ENCODE assay signal across 17 cellular contexts in the genomic region with DNA sequence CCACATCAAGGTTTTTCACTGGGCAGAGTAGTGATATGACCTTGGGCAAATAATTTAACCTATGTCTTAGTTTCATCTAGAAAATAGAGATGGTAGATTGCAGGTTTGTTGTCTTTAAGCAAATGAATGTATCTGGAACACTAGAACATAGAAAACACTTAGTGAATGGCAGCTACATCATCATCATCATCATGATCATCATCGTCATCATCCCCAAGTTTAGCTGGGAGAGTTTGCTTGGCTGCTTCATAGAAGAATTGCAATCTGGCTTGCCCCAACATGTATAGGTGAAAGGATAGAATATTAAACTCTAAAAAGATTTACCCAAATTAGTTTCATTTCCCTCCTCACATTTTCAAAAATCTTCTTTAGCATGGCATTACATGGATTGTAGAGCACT.
DNase-seq lines count a peak whose midpoint lies in the region; FAIRE-seq and TF ChIP-seq lines count a peak whose summit lies in the region.
"Had no signal": no experiment of that assay in that cellular context is flagged by ENCODE, and none has a peak within 500 bp of the region (broad histone marks: within the 10 kb centered on the region; RNA-seq: fewer than 3 reads in every experiment).

No MANE protein-coding gene starts in this region.

- no peaks in the 10 kb centered on the region for H3K9me3 Mint-ChIP-seq in Calu3 (ENCODE audit: low read depth, unreplicated experiment)
- H3K9me3 Mint-ChIP-seq: CD8-positive, alpha-beta memory T cell; HFFc6 had no signal

- no peaks in the 10 kb centered on the region for H3K36me3 ChIP-seq in ACC112 (ENCODE audit: insufficient read depth, low read length)
- no peaks in the 10 kb centered on the region for H3K36me3 ChIP-seq in osteoblast (ENCODE audit: insufficient read depth, low read length)
- H3K36me3 ChIP-seq: BLaER1, HAP-1 had no signal

- intact Hi-C loops in Calu3 (cut with micrococcal nuclease; ENCODE audit: unreplicated experiment) = no loop called here

- no peak overlapping the region for H3K4me3 Mint-ChIP-seq in Calu3 (ENCODE audit: low read depth, unreplicated experiment)
- H3K4me3 Mint-ChIP-seq: CD8-positive, alpha-beta memory T cell; HFFc6 had no signal

- H4K20me1 ChIP-seq in osteoblast (ENCODE audit: insufficient read depth, low read length) = no peaks in the 10 kb centered on the region
- H4K20me1 ChIP-seq: BLaER1 had no signal

- H3K4me2 ChIP-seq in osteoblast (ENCODE audit: insufficient read depth, low read length) = peak overlapping the region; percentile 14
- H3K4me2 ChIP-seq: BLaER1 had no signal

- H2AFZ ChIP-seq in ACC112 (ENCODE audit: low read length, unreplicated experiment) (peak overlapping the region; percentile 66), osteoblast (ENCODE audit: low read length) (no peak overlapping the region)

- peak overlapping the region; percentile 55 for H3K27ac ChIP-seq in ACC112 (ENCODE audit: low read depth, low read length)
- H3K27ac ChIP-seq in epithelial cell of prostate = peak overlapping the region; percentile 65
- peak overlapping the region; percentile 67 for H3K27ac ChIP-seq in osteoblast (ENCODE audit: low read depth, low read length)
- H3K27ac ChIP-seq: BLaER1 had no signal

- no TSS peak for BruUV-seq in Calu3 (replicated peaks; lab: Mats Ljungman, UMichigan)

- DNase-seq in HTR-8/SVneo (ENCODE audit: insufficient read length, low spot score) (no peak), epithelial cell of prostate (ENCODE audit: low read depth, low spot score) (no peak), osteoblast (ENCODE audit: insufficient read length, low spot score, missing footprints) (no peak), T-helper 1 cell (no peak), Calu3 (no peak), kidney tubule cell (ENCODE audit: low spot score) (no peak)
- DNase-seq: Caco-2; CD8-positive, alpha-beta memory T cell; DMS53 had no signal

- CTCF ChIA-PET in Calu3 (lab: Charles Lee) = no interaction called here

- peak; percentile 79 for FAIRE-seq in HTR-8/SVneo (lab: Jason Lieb, UNC)
- FAIRE-seq: A204.1, GM12878, H1, K562 had no signal

- H3K4me3 ChIP-seq in ACC112 (ENCODE audit: low read depth, low read length) = no peak overlapping the region
- H3K4me3 ChIP-seq in osteoblast (ENCODE audit: insufficient read depth, low read length) = no peak overlapping the region
- H3K4me3 ChIP-seq: BLaER1, GM12878, HAP-1, K562 had no signal

- H3K27me3 ChIP-seq in ACC112 (ENCODE audit: insufficient read depth, low read length) (peaks cover 6% of the 10 kb centered on the region; the same call in 1 of the 2 replicates), osteoblast (ENCODE audit: insufficient read depth, low read length) (no peaks in the 10 kb centered on the region)
- H3K27me3 ChIP-seq: BLaER1 had no signal

- H3K79me2 ChIP-seq in ACC112 (ENCODE audit: control insufficient read depth, insufficient read depth, low read length, unreplicated experiment) = no peaks in the 10 kb centered on the region
- no peaks in the 10 kb centered on the region for H3K79me2 ChIP-seq in osteoblast (ENCODE audit: insufficient read depth, low read length)

- peaks cover 33% of the 10 kb centered on the region for H3K27me3 Mint-ChIP-seq in Calu3 (ENCODE audit: unreplicated experiment)

- H3K4me1 Mint-ChIP-seq in Calu3 (ENCODE audit: low read depth, unreplicated experiment) = no peaks in the 10 kb centered on the region

- no peak overlapping the region for H3K27ac Mint-ChIP-seq in Calu3 (ENCODE audit: unreplicated experiment)
- H3K27ac Mint-ChIP-seq: CD8-positive, alpha-beta memory T cell had no signal

- no peaks in the 10 kb centered on the region for H3K9me3 ChIP-seq in osteoblast (ENCODE audit: low read depth, low read length)
- H3K9me3 ChIP-seq: BLaER1, Caco-2, HAP-1 had no signal

- TF ChIP-seq CTCF in osteoblast (IDR thresholded peaks at IDR 0.05; ENCODE audit: extremely low read depth, low read depth, low read length) (no peak), Calu3 (IDR thresholded peaks at IDR 0.05; ENCODE audit: unreplicated experiment) (no peak)

- H3K4me1 ChIP-seq in ACC112 (ENCODE audit: control insufficient read depth, insufficient read depth, low read length, unreplicated experiment) (peaks cover 12% of the 10 kb centered on the region), osteoblast (ENCODE audit: insufficient read depth, low read length) (peaks cover 14% of the 10 kb centered on the region)
- H3K4me1 ChIP-seq: Caco-2 had no signal

- H3K36me3 Mint-ChIP-seq in Calu3 (ENCODE audit: insufficient read depth, unreplicated experiment) = no peaks in the 10 kb centered on the region
- H3K36me3 Mint-ChIP-seq: CD8-positive, alpha-beta memory T cell had no signal
